ENCODE assay signal across 9 cellular contexts in the genomic region with DNA sequence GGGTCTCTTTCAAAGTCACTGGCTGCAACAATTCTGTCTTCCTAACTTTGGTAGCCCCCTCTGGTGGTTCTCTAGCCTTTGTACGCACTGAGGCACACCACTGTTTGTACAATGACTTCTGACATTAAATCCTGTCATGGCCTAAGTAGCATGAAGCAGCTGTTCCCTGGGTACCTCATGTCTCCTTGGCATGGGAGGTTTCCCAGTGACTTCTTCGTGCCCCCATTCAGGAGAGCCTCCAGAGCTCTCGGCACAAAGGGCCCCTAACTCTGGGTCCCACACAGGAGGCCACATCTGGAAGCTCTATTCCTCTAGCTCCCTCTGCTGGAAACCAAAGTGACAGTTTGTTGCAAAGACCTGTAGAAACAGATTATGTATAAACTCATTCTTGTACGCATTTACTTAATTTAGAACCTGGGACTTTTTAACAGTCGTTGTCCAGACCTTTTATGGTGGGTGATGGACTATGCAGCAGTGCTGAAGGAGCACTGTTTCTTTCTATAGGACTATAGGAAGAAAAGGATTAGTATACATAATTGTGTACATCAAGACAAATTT. TPM values are rescaled to one million over a fixed set of nuclear protein-coding genes. Genes with fewer than 3 reads are reported as not detected.
DNase-seq lines count a peak whose midpoint lies in the region; ATAC-seq and TF ChIP-seq lines count a peak whose summit lies in the region.
"Had no signal": no experiment of that assay in that cellular context is flagged by ENCODE, and none has a peak within 500 bp of the region (broad histone marks: within the 10 kb centered on the region; RNA-seq: fewer than 3 reads in every experiment).

No MANE protein-coding gene starts in this region.

- TF ChIP-seq CTCF in WI38 (IDR thresholded peaks at IDR 0.05; ENCODE audit: low read depth, low read length), result peak; percentile 67
- peak; percentile 64 for TF ChIP-seq CTCF in endothelial cell (IDR thresholded peaks at IDR 0.05; ENCODE audit: unreplicated experiment)
- TF ChIP-seq CTCF in uterus (IDR thresholded peaks at IDR 0.05), result peak; percentile 27 to 44 (median 32)

- H3K23ac ChIP-seq in mesendoderm (ENCODE audit: low read length), result no peak overlapping the region

- no peak overlapping the region for H3K27ac Mint-ChIP-seq in endothelial cell (ENCODE audit: unreplicated experiment)
- H3K27ac Mint-ChIP-seq: stimulated activated naive CD8-positive, alpha-beta T cell treated with anti-CD3 and anti-CD28 coated beads, Interleukin-15, Interleukin-2, amounts not matched to agents 100 ng/mL and 50 ng/mL, for 24 hours had no signal

- TF ChIP-seq POLR2A in uterus (IDR thresholded peaks at IDR 0.05), result no peak

- no peak overlapping the region for H3K18ac ChIP-seq in mesendoderm (ENCODE audit: low read length)

- H3K4me3 ChIP-seq in WI38 (ENCODE audit: low read depth, low read length), result no peak overlapping the region
- H3K4me3 ChIP-seq in mesendoderm (ENCODE audit: low read length), result no peak overlapping the region
- no peak overlapping the region for H3K4me3 ChIP-seq in uterus

- no peaks in the 10 kb centered on the region for H3K9me3 Mint-ChIP-seq in endothelial cell (ENCODE audit: unreplicated experiment)
- H3K9me3 Mint-ChIP-seq: stimulated activated naive CD8-positive, alpha-beta T cell treated with anti-CD3 and anti-CD28 coated beads, Interleukin-15, Interleukin-2, amounts not matched to agents 100 ng/mL and 50 ng/mL, for 24 hours had no signal

- H3K4me2 ChIP-seq in mesendoderm (ENCODE audit: low read length), result peak overlapping the region; percentile 32

- H3K79me2 ChIP-seq in mesendoderm (ENCODE audit: control insufficient read depth, insufficient read depth, low read length), result no peaks in the 10 kb centered on the region

- no peak overlapping the region for H3K4me3 Mint-ChIP-seq in endothelial cell (ENCODE audit: unreplicated experiment)
- H3K4me3 Mint-ChIP-seq: stimulated activated naive CD8-positive, alpha-beta T cell treated with anti-CD3 and anti-CD28 coated beads, Interleukin-15, Interleukin-2, amounts not matched to agents 100 ng/mL and 50 ng/mL, for 24 hours had no signal

- peak overlapping the region; percentile 41 for H3K9ac ChIP-seq in mesendoderm (ENCODE audit: low read length)

- H3K4me1 Mint-ChIP-seq in endothelial cell (ENCODE audit: unreplicated experiment), result peaks cover 13% of the 10 kb centered on the region

- no peak overlapping the region for H2BK120ac ChIP-seq in mesendoderm (ENCODE audit: low read depth, low read length)

- no peaks in the 10 kb centered on the region for H3K79me1 ChIP-seq in mesendoderm (ENCODE audit: low read length)

- no peak overlapping the region for H2BK5ac ChIP-seq in mesendoderm (ENCODE audit: low read length)

- WGBS in mesendoderm (ENCODE audit: extremely low coverage, insufficient coverage, low lambda C conversion rate), result no CpG with 5 or more reads among the region's 5 CpGs

- H3K9me3 ChIP-seq in uterus, result no peaks in the 10 kb centered on the region

- no peaks in the 10 kb centered on the region for H3K36me3 Mint-ChIP-seq in endothelial cell (ENCODE audit: low read depth, unreplicated experiment)

- H4K8ac ChIP-seq in mesendoderm (ENCODE audit: low read depth, low read length), result no peak overlapping the region

- ATAC-seq in GM19397 (IDR thresholded peaks at IDR 0.05; ENCODE audit: unreplicated experiment) (peak; percentile 84), HG03342 (IDR thresholded peaks at IDR 0.05; ENCODE audit: unreplicated experiment) (peak; percentile 88)

- H3K36me3 ChIP-seq in mesendoderm (ENCODE audit: control insufficient read depth, insufficient read depth, low read length) (no peaks in the 10 kb centered on the region), uterus (no peaks in the 10 kb centered on the region)

- no peak overlapping the region for H2AK5ac ChIP-seq in mesendoderm (ENCODE audit: low read length)

- intact Hi-C loops in uterus (cut with DNase I; ENCODE audit: low total_unique reads), result no loop called here

- H3K27me3 ChIP-seq in mesendoderm (ENCODE audit: insufficient read depth, low read length, poor library complexity) (no peaks in the 10 kb centered on the region), uterus (no peaks in the 10 kb centered on the region)

- DNase-seq in DMS 273 treated with DMSO at 0.1 percent for 48 hours (lab: John Stamatoyannopoulos, UW) (peak; percentile 66), NCI-H2171 treated with DMSO at 0.1 percent for 48 hours (lab: John Stamatoyannopoulos, UW) (peak; percentile 78), endothelial cell (ENCODE audit: low spot score) (peak; percentile 49), mesendoderm (peak; percentile 84), uterus (peak in 1 of 2 donors; percentile 18)

- no peaks in the 10 kb centered on the region for H3K4me1 ChIP-seq in mesendoderm (ENCODE audit: control insufficient read depth, low read depth, low read length)
- no peaks in the 10 kb centered on the region for H3K4me1 ChIP-seq in uterus

- H4K5ac ChIP-seq in mesendoderm (ENCODE audit: low read length), result no peak overlapping the region

- H3K56ac ChIP-seq in mesendoderm (ENCODE audit: low read length), result peak overlapping the region; percentile 74

- H3K27me3 Mint-ChIP-seq in endothelial cell (ENCODE audit: unreplicated experiment), result no peaks in the 10 kb centered on the region
- H3K27me3 Mint-ChIP-seq: stimulated activated naive CD8-positive, alpha-beta T cell treated with anti-CD3 and anti-CD28 coated beads, Interleukin-15, Interleukin-2, amounts not matched to agents 100 ng/mL and 50 ng/mL, for 24 hours had no signal

- H3K27ac ChIP-seq in mesendoderm (ENCODE audit: low read depth, low read length), result no peak overlapping the region
- no peak overlapping the region for H3K27ac ChIP-seq in uterus

- H2BK15ac ChIP-seq in mesendoderm (replicated peaks; ENCODE audit: low read depth), result no peak overlapping the region

- no peak overlapping the region for H3K4ac ChIP-seq in mesendoderm (ENCODE audit: low read depth, low read length)

RNA-seq across cellular contexts. Expression of a gene that starts 13.4 kb away (rescaled TPM):
- 11.5 TPM for total RNA-seq in endothelial cell (ENCODE audit: unreplicated experiment)
- 2.9 TPM for polyA plus RNA-seq in mesendoderm (2013, experiment 1 of 2)
- polyA plus RNA-seq in mesendoderm (2013, experiment 2 of 2), result 2.7 TPM
- 10 to 100 TPM in 3 of 4 donors, 1 to 10 TPM in 1; 9.2 to 29.4 (median 17.5) TPM for total RNA-seq in uterus

RNA-seq across cellular contexts. Expression of a gene that starts 13.6 kb away (rescaled TPM):
- total RNA-seq in endothelial cell (ENCODE audit: unreplicated experiment), result 17.4 TPM
- polyA plus RNA-seq in mesendoderm (2013, experiment 1 of 2), result 9.9 TPM
- polyA plus RNA-seq in mesendoderm (2013, experiment 2 of 2), result 10.1 TPM
- total RNA-seq in uterus, result 10 to 100 TPM; 10.2 to 24.1 (median 20.9) TPM
